Comparison of ENCODE assay signal across 16 cellular contexts in the genomic region with DNA sequence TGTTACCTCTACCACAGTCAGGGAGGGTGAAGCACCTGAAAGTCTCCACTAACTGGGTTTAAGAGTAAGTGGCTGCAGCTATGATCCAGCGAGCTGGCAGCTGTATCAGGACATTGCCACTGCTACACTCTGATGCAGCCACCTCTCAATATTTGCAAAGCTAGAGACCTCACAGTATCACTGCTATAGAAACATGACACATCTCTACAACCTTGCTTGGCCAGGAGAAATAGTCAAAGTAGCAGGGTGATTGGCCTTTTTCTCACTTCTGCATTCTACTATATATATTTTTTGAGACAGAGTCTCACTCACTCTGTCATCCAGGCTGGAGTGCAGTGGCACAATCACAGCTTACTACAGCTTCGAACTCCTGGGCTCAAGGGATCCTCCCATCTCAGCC. TPM values are rescaled to one million over a fixed set of nuclear protein-coding genes. Genes with fewer than 3 reads are reported as not detected.
DNase-seq lines count a peak whose midpoint lies in the region; ATAC-seq and TF ChIP-seq lines count a peak whose summit lies in the region.
"Had no signal": no experiment of that assay in that cellular context is flagged by ENCODE, and none has a peak within 500 bp of the region (broad histone marks: within the 10 kb centered on the region; RNA-seq: fewer than 3 reads in every experiment).

No MANE protein-coding gene starts in this region.

- H3K4me1 ChIP-seq in lower lobe of right lung, result no peaks in the 10 kb centered on the region
- H3K4me1 ChIP-seq: Peyer's patch had no signal

- no peak for TF ChIP-seq CTCF in lower lobe of right lung (IDR thresholded peaks at IDR 0.05)

- H3K9me3 ChIP-seq in lower lobe of right lung, result no peaks in the 10 kb centered on the region
- H3K9me3 ChIP-seq: Peyer's patch had no signal

- peaks cover 4% of the 10 kb centered on the region for H3K27me3 ChIP-seq in lower lobe of right lung (ENCODE audit: low read depth)
- H3K27me3 ChIP-seq: Peyer's patch had no signal

- DNase-seq in SIG-M5 treated with dmso at 0.1 percent for 504 hours (lab: John Stamatoyannopoulos, UW; ENCODE audit: unreplicated experiment) (peak; percentile 50), SIG-M5 (lab: John Stamatoyannopoulos, UW) (no peak), NCI-H1436 (lab: John Stamatoyannopoulos, UW) (no peak), lower lobe of right lung (no peak)
- no peak for DNase-seq in activated CD4-positive, CD25-positive, alpha-beta regulatory T cell (lab: John Stamatoyannopoulos, UW)
- no peak for DNase-seq in stimulated activated CD4-positive, alpha-beta T cell treated with anti-CD3 and anti-CD28 coated beads, Interleukin-12 subunit alpha, Interleukin-12 subunit beta, amount 100 ng/mL, for 4 hours
- DNase-seq: activated effector memory CD4-positive, alpha-beta T cell treated with Interleukin-2 at 50 U/mL for 16 hours; anterior cingulate cortex; CD4-positive, CD25-positive, alpha-beta regulatory T cell; NCI-H1930; NCI-H524; Peyer's patch; stimulated activated CD4-positive, alpha-beta T cell treated with anti-CD3 and anti-CD28 coated beads, Interleukin-15, amount 100 ng/mL, for 24 hours had no signal

- H3K27ac ChIP-seq in lower lobe of right lung, result no peak overlapping the region
- H3K27ac ChIP-seq: Peyer's patch, VCaP had no signal

- intact Hi-C loops in lower lobe of right lung (cut with DNase I), result no loop called here

- no peaks in the 10 kb centered on the region for H3K36me3 ChIP-seq in lower lobe of right lung
- H3K36me3 ChIP-seq: Peyer's patch had no signal

- peak; percentile 75 for ATAC-seq in GM21723 (IDR thresholded peaks at IDR 0.05; ENCODE audit: unreplicated experiment)
- ATAC-seq in HG03469 (IDR thresholded peaks at IDR 0.05; ENCODE audit: unreplicated experiment), result peak; percentile 44
- ATAC-seq in lower lobe of right lung, result no peak

- no peak overlapping the region for H3K4me3 ChIP-seq in lower lobe of right lung
- H3K4me3 ChIP-seq: Peyer's patch had no signal

RNA-seq across cellular contexts. Expression of gene FMNL3, which starts 9.3 kb away (rescaled TPM):
- 36.1 TPM for total RNA-seq in lower lobe of right lung

RNA-seq across cellular contexts. Expression of gene TMBIM6, which starts 24.8 kb away (rescaled TPM):
- 671 TPM for total RNA-seq in lower lobe of right lung

Comparison
In these comparisons a context has a peak if more than half of its experiments do, and no peak if none do; other contexts are left out.
1. ATAC-seq: peak in GM21723 (single experiment) and HG03469 (single experiment); none in lower lobe of right lung (0 of 2).